ENCODE assay signal across 1 cellular context in genomic region chr4:64738240-64738639, GRCh38.
TF ChIP-seq lines count a peak whose summit lies in the region.

No MANE protein-coding gene starts in this region.

TF ChIP-seq in H1, 55 proteins besides CTCF, POLR2A, EP300 and RAD21 (continued from another document):
- TF ChIP-seq CHD7 (IDR thresholded peaks at IDR 0.05; ENCODE audit: insufficient replicate concordance, low read length): no peak
- no peak for TF ChIP-seq RFX5 (IDR thresholded peaks at IDR 0.05; ENCODE audit: borderline replicate concordance, low read depth, low read length)
- TF ChIP-seq BRCA1 (IDR thresholded peaks at IDR 0.05; ENCODE audit: low read depth, low read length): no peak
- TF ChIP-seq KDM4A (IDR thresholded peaks at IDR 0.05; ENCODE audit: low read depth, low read length, severe bottlenecking): no peak
- no peak for TF ChIP-seq JUN (IDR thresholded peaks at IDR 0.05; ENCODE audit: low read depth, low read length)
- TF ChIP-seq SRF (IDR thresholded peaks at IDR 0.05; ENCODE audit: low read depth, low read length): no peak
- TF ChIP-seq ASH2L (IDR thresholded peaks at IDR 0.05; ENCODE audit: low read length): no peak
- TF ChIP-seq JUND (IDR thresholded peaks at IDR 0.05; ENCODE audit: low read length): no peak
- TF ChIP-seq HDAC6 (IDR thresholded peaks at IDR 0.05; ENCODE audit: low read depth, low read length): no peak
- TF ChIP-seq ZNF274 (IDR thresholded peaks at IDR 0.05; ENCODE audit: borderline replicate concordance, extremely low read depth, low read length): no peak
- TF ChIP-seq CHD1 (IDR thresholded peaks at IDR 0.05; ENCODE audit: low read depth, low read length): no peak
- no peak for TF ChIP-seq GABPA (IDR thresholded peaks at IDR 0.05; ENCODE audit: borderline replicate concordance, insufficient read depth, low read length)
